ENCODE assay signal across 1 cellular context in genomic region chr5:72836810-72837209, GRCh38.
TF ChIP-seq lines count a peak whose summit lies in the region.

No MANE protein-coding gene starts in this region.

TF ChIP-seq in GM12878, 131 proteins besides CTCF, POLR2A, EP300 and RAD21 (continued from another document):
- TF ChIP-seq USF2 (IDR thresholded peaks at IDR 0.05; ENCODE audit: borderline replicate concordance, low read depth, low read length) (no peak), WRNIP1 (IDR thresholded peaks at IDR 0.05; ENCODE audit: borderline replicate concordance, low read depth, low read length) (no peak), NBN (IDR thresholded peaks at IDR 0.05) (no peak), TCF12 (IDR thresholded peaks at IDR 0.05; ENCODE audit: low read depth, low read length) (no peak), POLR2AphosphoS5 (IDR thresholded peaks at IDR 0.05; ENCODE audit: low read length) (no peak), BACH1 (IDR thresholded peaks at IDR 0.05; ENCODE audit: borderline replicate concordance) (no peak), HDAC6 (IDR thresholded peaks at IDR 0.05; ENCODE audit: unreplicated experiment) (no peak)
